8 cellular contexts compared by ENCODE assay signal in genomic region chr5:131747180-131748105, GRCh38. TPM values are rescaled to one million over a fixed set of nuclear protein-coding genes. Genes with fewer than 3 reads are reported as not detected.
DNase-seq lines count a peak whose midpoint lies in the region; ATAC-seq and TF ChIP-seq lines count a peak whose summit lies in the region.

No MANE protein-coding gene starts in this region.

- 32 to 59% (median 48%) methylated on average over 6 of the region's 6 CpGs for WGBS in spleen, 5 donors
- WGBS in neuronal stem cell (ENCODE audit: extremely low coverage in 2 of 2, insufficient read length in 2 of 2, insufficient replicate concordance in 1 of 2), 2 donors = 100% methylated on average over 1 of the region's 6 CpGs; no CpG with 5 or more reads in 1 of the 2 donors

- no peak for TF ChIP-seq CTCF in spleen (IDR thresholded peaks at IDR 0.05 in 8 of 11, conservative IDR thresholded peaks at IDR 0.05 in 3 of 11)

- H3K36me3 ChIP-seq in spleen (peaks cover 0 to 20% (median 8%) of the 10 kb centered on the region in 6 donors), neuronal stem cell (replicated peaks in 1 of 2; ENCODE audit: control insufficient read depth in 2 of 2, insufficient read depth in 2 of 2, low read length in 2 of 2) (peaks cover 2 to 20% of the 10 kb centered on the region in 2 donors)

- no peak overlapping the region for H2BK15ac ChIP-seq in neuronal stem cell (ENCODE audit: low read length)

- no peak overlapping the region for H3K4me2 ChIP-seq in neuronal stem cell (ENCODE audit: insufficient read depth, low read length, poor library complexity, severe bottlenecking)

- H3K9me3 Mint-ChIP-seq in activated CD8-positive, alpha-beta memory T cell treated with anti-CD3 and anti-CD28 coated beads, Interleukin-2, amount 10 ng/mL, durations not matched to agents 7 days and 5 days (ENCODE audit: low read depth) = no peaks in the 10 kb centered on the region
- H3K9me3 Mint-ChIP-seq in activated CD4-positive, alpha-beta memory T cell treated with anti-CD3 and anti-CD28 coated beads for 36 hours = no peaks in the 10 kb centered on the region

- H3K9ac ChIP-seq in neuronal stem cell (ENCODE audit: low read depth, low read length, poor library complexity) = no peak overlapping the region

- POLR2A ChIA-PET in activated CD4-positive, alpha-beta memory T cell treated with anti-CD3 and anti-CD28 coated beads for 36 hours (lab: Charles Lee) = no interaction called here

- H3K4me1 Mint-ChIP-seq in activated CD8-positive, alpha-beta memory T cell treated with anti-CD3 and anti-CD28 coated beads, Interleukin-2, amount 10 ng/mL, durations not matched to agents 7 days and 5 days = peaks cover 18% of the 10 kb centered on the region
- peaks cover 33% of the 10 kb centered on the region for H3K4me1 Mint-ChIP-seq in activated CD4-positive, alpha-beta memory T cell treated with anti-CD3 and anti-CD28 coated beads for 36 hours (ENCODE audit: low read depth)

- no peak overlapping the region for H4K91ac ChIP-seq in neuronal stem cell (ENCODE audit: low read depth, low read length, poor library complexity)

- H3K9me3 ChIP-seq in spleen (no peaks in the 10 kb centered on the region), neuronal stem cell (replicated peaks in 1 of 2; ENCODE audit: control insufficient read depth in 2 of 2, insufficient read depth in 1 of 2, low read depth in 1 of 2, low read length in 2 of 2) (no peaks in the 10 kb centered on the region)

- ATAC-seq in activated CD8-positive, alpha-beta memory T cell treated with anti-CD3 and anti-CD28 coated beads, Interleukin-2, amount 10 ng/mL, durations not matched to agents 7 days and 5 days = peak; percentile 91
- ATAC-seq in HG03342 (IDR thresholded peaks at IDR 0.05; ENCODE audit: unreplicated experiment) = peak; percentile 93

- peak overlapping the region; percentile 86 for H3K27ac Mint-ChIP-seq in activated CD8-positive, alpha-beta memory T cell treated with anti-CD3 and anti-CD28 coated beads, Interleukin-2, amount 10 ng/mL, durations not matched to agents 7 days and 5 days
- peak overlapping the region; percentile 78 for H3K27ac Mint-ChIP-seq in activated CD4-positive, alpha-beta memory T cell treated with anti-CD3 and anti-CD28 coated beads for 36 hours

- H3K18ac ChIP-seq in neuronal stem cell (ENCODE audit: low read length) = no peak overlapping the region

- H3K4me1 ChIP-seq in spleen = peaks cover 5 to 47% (median 20%) of the 10 kb centered on the region in 6 donors
- H3K4me1 ChIP-seq in neuronal stem cell (ENCODE audit: control insufficient read depth in 2 of 2, insufficient read depth in 1 of 2, low read depth in 1 of 2, low read length in 2 of 2) = no peaks in the 10 kb centered on the region

- no peak overlapping the region for H2AK5ac ChIP-seq in neuronal stem cell (ENCODE audit: low read depth, low read length)

- peak overlapping the region in 7 of 8 donors; percentile 33 to 85 (median 73) for H3K27ac ChIP-seq in spleen
- H3K27ac ChIP-seq in neuronal stem cell (replicated peaks; ENCODE audit: low read length) = no peak overlapping the region

- H3K4me3 ChIP-seq in spleen = peak overlapping the region in 1 of 8 donors; percentile 21
- no peak overlapping the region for H3K4me3 ChIP-seq in neuronal stem cell (ENCODE audit: low read length in 2 of 2)

- no peak overlapping the region for H3K4ac ChIP-seq in neuronal stem cell (ENCODE audit: low read length)

- H3K27me3 Mint-ChIP-seq in activated CD8-positive, alpha-beta memory T cell treated with anti-CD3 and anti-CD28 coated beads, Interleukin-2, amount 10 ng/mL, durations not matched to agents 7 days and 5 days = no peaks in the 10 kb centered on the region
- H3K27me3 Mint-ChIP-seq in activated CD4-positive, alpha-beta memory T cell treated with anti-CD3 and anti-CD28 coated beads for 36 hours = no peaks in the 10 kb centered on the region

- no peak overlapping the region for H2BK120ac ChIP-seq in neuronal stem cell (ENCODE audit: low read depth, low read length)

- peaks cover 5% of the 10 kb centered on the region for H3K79me1 ChIP-seq in neuronal stem cell (ENCODE audit: low read depth, low read length)

- H3K23ac ChIP-seq in neuronal stem cell (ENCODE audit: low read depth, low read length, poor library complexity) = no peak overlapping the region

- H4K8ac ChIP-seq in neuronal stem cell (ENCODE audit: low read depth, low read length) = no peak overlapping the region

- DNase-seq in activated CD8-positive, alpha-beta memory T cell treated with anti-CD3 and anti-CD28 coated beads, Interleukin-2, amount 10 ng/mL, durations not matched to agents 7 days and 5 days = no peak
- DNase-seq in activated CD8-positive, alpha-beta memory T cell treated with anti-CD3 and anti-CD28 coated beads, Interleukin-2, amount 50 U/mL, for 4 hours = no peak
- no peak for DNase-seq in activated CD4-positive, alpha-beta memory T cell treated with anti-CD3 and anti-CD28 coated beads for 36 hours
- DNase-seq in spleen = no peak
- DNase-seq in neuronal stem cell (ENCODE audit: low spot score) = no peak
- DNase-seq in stimulated activated CD4-positive, alpha-beta T cell treated with anti-CD3 and anti-CD28 coated beads, Interleukin-4, amount 100 ng/mL, for 24 hours = no peak
- no peak for DNase-seq in NCI-H128 (lab: John Stamatoyannopoulos, UW; ENCODE audit: unreplicated experiment)

- no peak overlapping the region for H3K14ac ChIP-seq in neuronal stem cell (ENCODE audit: low read length)

- peak overlapping the region; percentile 44 for H3K4me3 Mint-ChIP-seq in activated CD8-positive, alpha-beta memory T cell treated with anti-CD3 and anti-CD28 coated beads, Interleukin-2, amount 10 ng/mL, durations not matched to agents 7 days and 5 days
- H3K4me3 Mint-ChIP-seq in activated CD4-positive, alpha-beta memory T cell treated with anti-CD3 and anti-CD28 coated beads for 36 hours = peak overlapping the region; percentile 35

- H3K36me3 Mint-ChIP-seq in activated CD8-positive, alpha-beta memory T cell treated with anti-CD3 and anti-CD28 coated beads, Interleukin-2, amount 10 ng/mL, durations not matched to agents 7 days and 5 days = peaks cover 38% of the 10 kb centered on the region
- peaks cover 18% of the 10 kb centered on the region for H3K36me3 Mint-ChIP-seq in activated CD4-positive, alpha-beta memory T cell treated with anti-CD3 and anti-CD28 coated beads for 36 hours

- CTCF ChIA-PET in activated CD8-positive, alpha-beta memory T cell treated with anti-CD3 and anti-CD28 coated beads, Interleukin-2, amount 10 ng/mL, durations not matched to agents 7 days and 5 days (lab: Charles Lee) = interaction anchor here (1.0 to 1.1 kb wide), 2 partner anchors 259 to 261 kb away, joined by 3 to 4 read pairs; no protein-coding TSS in a partner anchor
- CTCF ChIA-PET in activated CD4-positive, alpha-beta memory T cell treated with anti-CD3 and anti-CD28 coated beads for 36 hours (lab: Charles Lee) = interaction anchor here (1.3 kb wide), 1 partner anchor 158 kb away, joined by 3 read pairs; no protein-coding TSS in a partner anchor

- intact Hi-C loops in activated CD4-positive, alpha-beta memory T cell treated with anti-CD3 and anti-CD28 coated beads for 36 hours (cut with micrococcal nuclease) = loop anchor here (1.0 to 5.0 kb wide), 4 partner anchors 50 to 275 kb away; partner anchors contain the start of genes FNIP1 and RAPGEF6
- intact Hi-C loops in spleen (cut with DNase I; ENCODE audit: low total_unique reads) = no loop called here

- H2AFZ ChIP-seq in neuronal stem cell (ENCODE audit: low read length) = no peak overlapping the region

- H3K27me3 ChIP-seq in spleen (replicated peaks in 1 of 7) (no peaks in the 10 kb centered on the region), neuronal stem cell (ENCODE audit: control insufficient read depth in 3 of 3, insufficient read depth in 3 of 3, low read depth in 1 of 3, low read length in 3 of 3) (no peaks in the 10 kb centered on the region)

- no peak overlapping the region for H2BK5ac ChIP-seq in neuronal stem cell (ENCODE audit: low read length)

- no peak for TF ChIP-seq POLR2A in spleen (IDR thresholded peaks at IDR 0.05)

- H2BK12ac ChIP-seq in neuronal stem cell (ENCODE audit: low read length) = no peak overlapping the region

RNA-seq across cellular contexts. Expression of gene FNIP1, which starts 49.4 kb away (rescaled TPM):
- total RNA-seq in activated CD8-positive, alpha-beta memory T cell treated with anti-CD3 and anti-CD28 coated beads, Interleukin-2, amount 10 ng/mL, durations not matched to agents 7 days and 5 days = 10 to 100 TPM; 25.5 to 30.3 TPM
- total RNA-seq in activated CD4-positive, alpha-beta memory T cell treated with anti-CD3 and anti-CD28 coated beads for 36 hours = 10 to 100 TPM; 14.0 to 15.9 TPM
- 10 to 100 TPM; 36.3 to 53.4 (median 48.1) TPM for total RNA-seq in spleen
- 1 to 10 TPM; 3.6 to 6.2 (median 4.2) TPM for polyA plus RNA-seq in spleen
- polyA plus RNA-seq in neuronal stem cell (2013, experiment 1 of 2) = 8.7 TPM
- polyA plus RNA-seq in neuronal stem cell (2013, experiment 2 of 2) = 8.9 TPM
